Comparison of ENCODE assay signal across 8 cellular contexts in genomic region chr9:93990448-93990847, GRCh38. TPM values are rescaled to one million over a fixed set of nuclear protein-coding genes. Genes with fewer than 3 reads are reported as not detected.
"Had no signal": no experiment of that assay in that cellular context is flagged by ENCODE, and none has a peak within 500 bp of the region (broad histone marks: within the 10 kb centered on the region; RNA-seq: fewer than 3 reads in every experiment).

No MANE protein-coding gene starts in this region.

- H3K4me2 ChIP-seq: KMS-11 had no signal

- DNase-seq: IMR-90, KBM-7, KG1 had no signal

- H3K9ac ChIP-seq: KMS-11 had no signal

- H3K27ac ChIP-seq: HL-60, KMS-11 had no signal

- FAIRE-seq: HepG2 had no signal

- ATAC-seq: HepG2 had no signal

RNA-seq across cellular contexts. Expression of gene BARX1, which starts 35.3 kb away (rescaled TPM):
- total RNA-seq: HepG2, HT-29, HT1080, IMR-90 had no signal
- polyA plus RNA-seq: HepG2, IMR-90 had no signal
